ENCODE assay signal across 15 cellular contexts in the genomic region with DNA sequence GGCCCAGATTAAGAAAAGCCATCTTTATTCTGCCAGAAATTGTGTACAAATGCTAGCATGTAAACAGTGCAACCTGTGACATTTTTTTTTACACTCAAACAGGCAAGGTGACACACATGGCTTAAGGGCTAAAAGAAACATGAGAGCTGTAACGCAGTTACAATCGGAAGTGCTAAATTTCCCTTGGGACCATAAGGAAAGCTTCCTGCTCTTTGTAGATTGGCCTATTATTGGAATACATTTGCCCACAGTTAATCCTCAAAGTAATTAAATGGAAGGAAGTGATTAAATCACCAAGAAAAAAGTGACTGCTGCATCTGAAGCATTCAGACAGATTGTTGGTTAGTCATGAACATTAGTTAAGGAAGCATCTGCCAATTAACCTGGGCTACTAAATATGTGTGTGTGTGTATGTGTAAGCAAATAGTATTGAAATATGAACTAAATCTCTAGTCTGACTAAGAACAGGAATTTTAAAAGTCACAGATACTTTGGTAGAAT.
A peak's percentile ranks its signal among the peaks of the same experiment; 100 is the strongest.
DNase-seq lines count a peak whose midpoint lies in the region; ATAC-seq and TF ChIP-seq lines count a peak whose summit lies in the region.
"Had no signal": no experiment of that assay in that cellular context is flagged by ENCODE, and none has a peak within 500 bp of the region (broad histone marks: within the 10 kb centered on the region; RNA-seq: fewer than 3 reads in every experiment).

No MANE protein-coding gene starts in this region.

- no peak for TF ChIP-seq POLR2A in gastroesophageal sphincter (IDR thresholded peaks at IDR 0.05)

- no peak overlapping the region for H2BK5ac ChIP-seq in neuronal stem cell (ENCODE audit: low read length)

- no peak overlapping the region for H3K14ac ChIP-seq in neuronal stem cell (ENCODE audit: low read length)

- no peaks in the 10 kb centered on the region for H3K27me3 ChIP-seq in neuronal stem cell (ENCODE audit: control insufficient read depth in 3 of 3, insufficient read depth in 3 of 3, low read depth in 1 of 3, low read length in 3 of 3)
- no peaks in the 10 kb centered on the region for H3K27me3 ChIP-seq in Caco-2 (replicated peaks; ENCODE audit: control insufficient read depth, insufficient read depth, low read length)
- no peaks in the 10 kb centered on the region for H3K27me3 ChIP-seq in gastroesophageal sphincter
- H3K27me3 ChIP-seq: esophagus squamous epithelium had no signal

- no TSS peak for BruUV-seq in Caco-2 (replicated peaks; lab: Mats Ljungman, UMichigan)

- no peak for ATAC-seq in gastroesophageal sphincter

- H3K9ac ChIP-seq in neuronal stem cell (ENCODE audit: low read depth, low read length, poor library complexity) = no peak overlapping the region

- DNase-seq in Daoy (ENCODE audit: low read depth) = peak; percentile 13
- DNase-seq in NCI-H1436 treated with DMSO at 0.1 percent for 48 hours (lab: John Stamatoyannopoulos, UW) = peak; percentile 82
- peak; percentile 42 for DNase-seq in SK-N-DZ (ENCODE audit: low spot score)
- DNase-seq in neuronal stem cell (ENCODE audit: low spot score) = no peak
- no peak for DNase-seq in Caco-2
- DNase-seq in iPS-NIHi11 (ENCODE audit: low spot score) = no peak
- DNase-seq in OCI-M2 (lab: John Stamatoyannopoulos, UW; ENCODE audit: unreplicated experiment) = no peak
- DNase-seq: activated CD4-positive, alpha-beta T cell treated with anti-CD3 and anti-CD28 coated beads, Interleukin-2, amount 10 ng/mL, durations not matched to agents 7 days and 5 days; activated gamma-delta T cell treated with Interleukin-2 at 50 U/mL for 16 hours; CD4-positive, CD25-positive, alpha-beta regulatory T cell; esophagus squamous epithelium; NCI-H226; stimulated activated CD4-positive, alpha-beta T cell treated with anti-CD3 and anti-CD28 coated beads, Interleukin-12 subunit alpha, Interleukin-12 subunit beta, amount 100 ng/mL, for 4 hours; stimulated activated CD8-positive, alpha-beta memory T cell treated with anti-CD3 and anti-CD28 coated beads, Interleukin-4, amount 100 ng/mL, for 48 hours had no signal

- H3K4me2 ChIP-seq in neuronal stem cell (ENCODE audit: insufficient read depth, low read length, poor library complexity, severe bottlenecking) = no peak overlapping the region

- no peak overlapping the region for H3K27ac ChIP-seq in neuronal stem cell (replicated peaks; ENCODE audit: low read length)
- H3K27ac ChIP-seq in gastroesophageal sphincter = no peak overlapping the region
- H3K27ac ChIP-seq: esophagus squamous epithelium had no signal

- H3K4me3 Mint-ChIP-seq in Caco-2 (ENCODE audit: unreplicated experiment) = no peak overlapping the region
- H3K4me3 Mint-ChIP-seq: activated CD4-positive, alpha-beta T cell treated with anti-CD3 and anti-CD28 coated beads, Interleukin-2, amount 10 ng/mL, durations not matched to agents 7 days and 5 days; CD4-positive, CD25-positive, alpha-beta regulatory T cell had no signal

- intact Hi-C loops in Caco-2 (cut with micrococcal nuclease; ENCODE audit: unreplicated experiment) = no loop called here

- no peak overlapping the region for H2BK120ac ChIP-seq in neuronal stem cell (ENCODE audit: low read depth, low read length)

- no peaks in the 10 kb centered on the region for H3K27me3 Mint-ChIP-seq in Caco-2 (ENCODE audit: insufficient read depth, unreplicated experiment)
- H3K27me3 Mint-ChIP-seq: activated CD4-positive, alpha-beta T cell treated with anti-CD3 and anti-CD28 coated beads, Interleukin-2, amount 10 ng/mL, durations not matched to agents 7 days and 5 days had no signal

- H3K36me3 Mint-ChIP-seq in Caco-2 (ENCODE audit: insufficient read depth, unreplicated experiment) = no peaks in the 10 kb centered on the region
- H3K36me3 Mint-ChIP-seq: CD4-positive, CD25-positive, alpha-beta regulatory T cell had no signal

- H3K4me3 ChIP-seq in neuronal stem cell (ENCODE audit: low read length in 2 of 2) = no peak overlapping the region
- H3K4me3 ChIP-seq in Caco-2 (ENCODE audit: low read depth, low read length) = no peak overlapping the region
- no peak overlapping the region for H3K4me3 ChIP-seq in gastroesophageal sphincter
- H3K4me3 ChIP-seq: esophagus squamous epithelium had no signal

- no peak for TF ChIP-seq CTCF in Caco-2 (IDR thresholded peaks at IDR 0.05; ENCODE audit: insufficient read depth in 1 of 2, low read depth in 1 of 2, low read length in 1 of 2, severe bottlenecking in 1 of 2, unreplicated experiment in 1 of 2)
- no peak for TF ChIP-seq CTCF in gastroesophageal sphincter (IDR thresholded peaks at IDR 0.05)

- H3K18ac ChIP-seq in neuronal stem cell (ENCODE audit: low read length) = no peak overlapping the region

- H2AFZ ChIP-seq in neuronal stem cell (ENCODE audit: low read length) = peak overlapping the region; percentile 39

- H3K4me1 ChIP-seq in neuronal stem cell (ENCODE audit: control insufficient read depth in 2 of 2, insufficient read depth in 1 of 2, low read depth in 1 of 2, low read length in 2 of 2) (peaks cover 0 to 5% of the 10 kb centered on the region in 2 donors), Caco-2 (peaks cover 19% of the 10 kb centered on the region), gastroesophageal sphincter (peaks cover 0 to 12% (median 5%) of the 10 kb centered on the region in 3 donors)

- H2AK5ac ChIP-seq in neuronal stem cell (ENCODE audit: low read depth, low read length) = no peak overlapping the region

- H3K36me3 ChIP-seq in neuronal stem cell (replicated peaks in 1 of 2; ENCODE audit: control insufficient read depth in 2 of 2, insufficient read depth in 2 of 2, low read length in 2 of 2) (no peaks in the 10 kb centered on the region), Caco-2 (ENCODE audit: control insufficient read depth, insufficient read depth, low read length) (no peaks in the 10 kb centered on the region), gastroesophageal sphincter (no peaks in the 10 kb centered on the region)
- H3K36me3 ChIP-seq: esophagus squamous epithelium had no signal

- H4K91ac ChIP-seq in neuronal stem cell (ENCODE audit: low read depth, low read length, poor library complexity) = no peak overlapping the region

- H2BK15ac ChIP-seq in neuronal stem cell (ENCODE audit: low read length) = no peak overlapping the region

- no peak overlapping the region for H3K4ac ChIP-seq in neuronal stem cell (ENCODE audit: low read length)

- peaks cover 6% of the 10 kb centered on the region for H3K9me3 Mint-ChIP-seq in Caco-2 (ENCODE audit: unreplicated experiment)

- no peaks in the 10 kb centered on the region for H3K79me1 ChIP-seq in neuronal stem cell (ENCODE audit: low read depth, low read length)

- H2BK12ac ChIP-seq in neuronal stem cell (ENCODE audit: low read length) = no peak overlapping the region

- peaks cover 17% of the 10 kb centered on the region for H3K4me1 Mint-ChIP-seq in Caco-2 (ENCODE audit: low read depth, unreplicated experiment)
- H3K4me1 Mint-ChIP-seq: activated CD4-positive, alpha-beta T cell treated with anti-CD3 and anti-CD28 coated beads, Interleukin-2, amount 10 ng/mL, durations not matched to agents 7 days and 5 days; CD4-positive, CD25-positive, alpha-beta regulatory T cell had no signal

- H3K9me3 ChIP-seq in neuronal stem cell (replicated peaks in 1 of 2; ENCODE audit: control insufficient read depth in 2 of 2, insufficient read depth in 1 of 2, low read depth in 1 of 2, low read length in 2 of 2) (no peaks in the 10 kb centered on the region), Caco-2 (no peaks in the 10 kb centered on the region), gastroesophageal sphincter (no peaks in the 10 kb centered on the region)
- H3K9me3 ChIP-seq: esophagus squamous epithelium had no signal

- CTCF ChIA-PET in Caco-2 (lab: Charles Lee) = no interaction called here

- no peak overlapping the region for H3K27ac Mint-ChIP-seq in Caco-2 (ENCODE audit: unreplicated experiment)
- H3K27ac Mint-ChIP-seq: activated CD4-positive, alpha-beta T cell treated with anti-CD3 and anti-CD28 coated beads, Interleukin-2, amount 10 ng/mL, durations not matched to agents 7 days and 5 days; CD4-positive, CD25-positive, alpha-beta regulatory T cell had no signal

- TF ChIP-seq EP300 in gastroesophageal sphincter (IDR thresholded peaks at IDR 0.05) = no peak

- H4K8ac ChIP-seq in neuronal stem cell (ENCODE audit: low read depth, low read length) = no peak overlapping the region

- POLR2A ChIA-PET in Caco-2 (lab: Charles Lee) = no interaction called here

- no CpG with 5 or more reads among the region's 2 CpGs for WGBS in neuronal stem cell (ENCODE audit: extremely low coverage in 2 of 2, insufficient read length in 2 of 2, insufficient replicate concordance in 1 of 2), 2 donors
- 65 to 83% methylated on average over 2 of the region's 2 CpGs for WGBS in gastroesophageal sphincter (ENCODE audit: low coverage in 1 of 2), 2 donors

- H3K23ac ChIP-seq in neuronal stem cell (ENCODE audit: low read depth, low read length, poor library complexity) = no peak overlapping the region

Comparison
In these comparisons a context has a peak if more than half of its experiments do, and no peak if none do; other contexts are left out.
1. DNase-seq: peak in Daoy (single experiment), NCI-H1436 treated with DMSO at 0.1 percent for 48 hours (single experiment) and SK-N-DZ (single experiment); none in neuronal stem cell (single experiment), Caco-2 (0 of 2), iPS-NIHi11 (single experiment) and OCI-M2 (single experiment).